1 cellular context compared by ENCODE assay signal in the genomic region with DNA sequence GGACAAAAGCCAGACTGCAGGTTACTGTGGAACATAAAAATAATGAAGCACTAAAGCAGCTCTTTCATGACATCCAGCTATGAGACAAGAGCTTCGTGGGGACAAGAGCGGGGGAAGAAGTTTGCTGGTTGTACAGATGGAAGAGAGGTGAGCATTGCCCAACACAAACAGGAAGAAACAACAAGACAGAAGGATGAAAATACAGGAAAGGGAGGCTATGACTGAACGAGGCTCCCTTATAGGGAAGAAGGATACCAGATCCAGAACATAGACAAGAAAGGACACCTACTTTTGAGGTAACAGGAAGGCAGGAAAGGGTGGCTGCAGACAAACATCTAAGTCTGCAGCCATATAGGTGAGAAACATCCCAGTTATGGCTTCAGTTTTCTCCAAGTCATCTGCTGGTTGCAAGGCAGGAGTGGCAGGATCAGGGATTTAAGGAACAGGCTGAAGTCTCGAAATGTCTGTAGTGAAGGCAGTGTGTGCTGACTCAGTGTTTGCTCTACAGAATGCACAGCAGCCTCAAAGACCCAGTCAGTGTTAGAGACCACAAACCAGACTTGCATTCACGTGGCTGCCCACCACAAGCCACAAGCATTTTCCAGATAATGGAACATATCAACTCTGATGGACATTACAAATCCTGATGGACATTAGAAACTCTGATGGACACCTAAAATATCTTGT.
TF ChIP-seq lines count a peak whose summit lies in the region.

No MANE protein-coding gene starts in this region.

TF ChIP-seq in K562, 482 proteins besides CTCF, POLR2A, EP300 and RAD21 (continues in another document):
- peak; percentile 15 for TF ChIP-seq ZFP36 (IDR thresholded peaks at IDR 0.05; ENCODE audit: low read depth, low read length, partially characterized antibody)
- TF ChIP-seq NONO (IDR thresholded peaks at IDR 0.05; ENCODE audit: low read depth in 2 of 2, low read length in 1 of 2): no peak
- TF ChIP-seq, protein P1, sequence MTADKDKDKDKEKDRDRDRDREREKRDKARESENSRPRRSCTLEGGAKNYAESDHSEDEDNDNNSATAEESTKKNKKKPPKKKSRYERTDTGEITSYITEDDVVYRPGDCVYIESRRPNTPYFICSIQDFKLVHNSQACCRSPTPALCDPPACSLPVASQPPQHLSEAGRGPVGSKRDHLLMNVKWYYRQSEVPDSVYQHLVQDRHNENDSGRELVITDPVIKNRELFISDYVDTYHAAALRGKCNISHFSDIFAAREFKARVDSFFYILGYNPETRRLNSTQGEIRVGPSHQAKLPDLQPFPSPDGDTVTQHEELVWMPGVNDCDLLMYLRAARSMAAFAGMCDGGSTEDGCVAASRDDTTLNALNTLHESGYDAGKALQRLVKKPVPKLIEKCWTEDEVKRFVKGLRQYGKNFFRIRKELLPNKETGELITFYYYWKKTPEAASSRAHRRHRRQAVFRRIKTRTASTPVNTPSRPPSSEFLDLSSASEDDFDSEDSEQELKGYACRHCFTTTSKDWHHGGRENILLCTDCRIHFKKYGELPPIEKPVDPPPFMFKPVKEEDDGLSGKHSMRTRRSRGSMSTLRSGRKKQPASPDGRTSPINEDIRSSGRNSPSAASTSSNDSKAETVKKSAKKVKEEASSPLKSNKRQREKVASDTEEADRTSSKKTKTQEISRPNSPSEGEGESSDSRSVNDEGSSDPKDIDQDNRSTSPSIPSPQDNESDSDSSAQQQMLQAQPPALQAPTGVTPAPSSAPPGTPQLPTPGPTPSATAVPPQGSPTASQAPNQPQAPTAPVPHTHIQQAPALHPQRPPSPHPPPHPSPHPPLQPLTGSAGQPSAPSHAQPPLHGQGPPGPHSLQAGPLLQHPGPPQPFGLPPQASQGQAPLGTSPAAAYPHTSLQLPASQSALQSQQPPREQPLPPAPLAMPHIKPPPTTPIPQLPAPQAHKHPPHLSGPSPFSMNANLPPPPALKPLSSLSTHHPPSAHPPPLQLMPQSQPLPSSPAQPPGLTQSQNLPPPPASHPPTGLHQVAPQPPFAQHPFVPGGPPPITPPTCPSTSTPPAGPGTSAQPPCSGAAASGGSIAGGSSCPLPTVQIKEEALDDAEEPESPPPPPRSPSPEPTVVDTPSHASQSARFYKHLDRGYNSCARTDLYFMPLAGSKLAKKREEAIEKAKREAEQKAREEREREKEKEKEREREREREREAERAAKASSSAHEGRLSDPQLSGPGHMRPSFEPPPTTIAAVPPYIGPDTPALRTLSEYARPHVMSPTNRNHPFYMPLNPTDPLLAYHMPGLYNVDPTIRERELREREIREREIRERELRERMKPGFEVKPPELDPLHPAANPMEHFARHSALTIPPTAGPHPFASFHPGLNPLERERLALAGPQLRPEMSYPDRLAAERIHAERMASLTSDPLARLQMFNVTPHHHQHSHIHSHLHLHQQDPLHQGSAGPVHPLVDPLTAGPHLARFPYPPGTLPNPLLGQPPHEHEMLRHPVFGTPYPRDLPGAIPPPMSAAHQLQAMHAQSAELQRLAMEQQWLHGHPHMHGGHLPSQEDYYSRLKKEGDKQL (CRISPR knock-in tag; IDR thresholded peaks at IDR 0.05; ENCODE audit: borderline replicate concordance): no peak
- no peak for TF ChIP-seq RFX1 (IDR thresholded peaks at IDR 0.05)
- TF ChIP-seq, protein P2, sequence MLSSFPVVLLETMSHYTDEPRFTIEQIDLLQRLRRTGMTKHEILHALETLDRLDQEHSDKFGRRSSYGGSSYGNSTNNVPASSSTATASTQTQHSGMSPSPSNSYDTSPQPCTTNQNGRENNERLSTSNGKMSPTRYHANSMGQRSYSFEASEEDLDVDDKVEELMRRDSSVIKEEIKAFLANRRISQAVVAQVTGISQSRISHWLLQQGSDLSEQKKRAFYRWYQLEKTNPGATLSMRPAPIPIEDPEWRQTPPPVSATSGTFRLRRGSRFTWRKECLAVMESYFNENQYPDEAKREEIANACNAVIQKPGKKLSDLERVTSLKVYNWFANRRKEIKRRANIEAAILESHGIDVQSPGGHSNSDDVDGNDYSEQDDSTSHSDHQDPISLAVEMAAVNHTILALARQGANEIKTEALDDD (IDR thresholded peaks at IDR 0.05): peak; percentile 42; the same call in 1 of the 2 replicates
- peak; percentile 48 for TF ChIP-seq NFE2 (IDR thresholded peaks at IDR 0.05; ENCODE audit: low read depth)
- peak; percentile 7; the same call in 1 of the 2 replicates for TF ChIP-seq ELF4 (CRISPR knock-in tag; IDR thresholded peaks at IDR 0.05)
- peak; percentile 78 for TF ChIP-seq MAFK (IDR thresholded peaks at IDR 0.05; ENCODE audit: low read length)
- TF ChIP-seq, protein P3, sequence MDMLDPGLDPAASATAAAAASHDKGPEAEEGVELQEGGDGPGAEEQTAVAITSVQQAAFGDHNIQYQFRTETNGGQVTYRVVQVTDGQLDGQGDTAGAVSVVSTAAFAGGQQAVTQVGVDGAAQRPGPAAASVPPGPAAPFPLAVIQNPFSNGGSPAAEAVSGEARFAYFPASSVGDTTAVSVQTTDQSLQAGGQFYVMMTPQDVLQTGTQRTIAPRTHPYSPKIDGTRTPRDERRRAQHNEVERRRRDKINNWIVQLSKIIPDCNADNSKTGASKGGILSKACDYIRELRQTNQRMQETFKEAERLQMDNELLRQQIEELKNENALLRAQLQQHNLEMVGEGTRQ (CRISPR knock-in tag; IDR thresholded peaks at IDR 0.05): no peak; the same call in 1 of the 2 replicates
- TF ChIP-seq, protein P4, sequence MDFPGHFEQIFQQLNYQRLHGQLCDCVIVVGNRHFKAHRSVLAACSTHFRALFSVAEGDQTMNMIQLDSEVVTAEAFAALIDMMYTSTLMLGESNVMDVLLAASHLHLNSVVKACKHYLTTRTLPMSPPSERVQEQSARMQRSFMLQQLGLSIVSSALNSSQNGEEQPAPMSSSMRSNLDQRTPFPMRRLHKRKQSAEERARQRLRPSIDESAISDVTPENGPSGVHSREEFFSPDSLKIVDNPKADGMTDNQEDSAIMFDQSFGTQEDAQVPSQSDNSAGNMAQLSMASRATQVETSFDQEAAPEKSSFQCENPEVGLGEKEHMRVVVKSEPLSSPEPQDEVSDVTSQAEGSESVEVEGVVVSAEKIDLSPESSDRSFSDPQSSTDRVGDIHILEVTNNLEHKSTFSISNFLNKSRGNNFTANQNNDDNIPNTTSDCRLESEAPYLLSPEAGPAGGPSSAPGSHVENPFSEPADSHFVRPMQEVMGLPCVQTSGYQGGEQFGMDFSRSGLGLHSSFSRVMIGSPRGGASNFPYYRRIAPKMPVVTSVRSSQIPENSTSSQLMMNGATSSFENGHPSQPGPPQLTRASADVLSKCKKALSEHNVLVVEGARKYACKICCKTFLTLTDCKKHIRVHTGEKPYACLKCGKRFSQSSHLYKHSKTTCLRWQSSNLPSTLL (IDR thresholded peaks at IDR 0.05): no peak
- peak; percentile 95 for TF ChIP-seq ZNF316 (IDR thresholded peaks at IDR 0.05)
- TF ChIP-seq ESRRA (IDR thresholded peaks at IDR 0.05; ENCODE audit: borderline replicate concordance, low read depth): peak; percentile 71; the same call in 1 of the 2 replicates
- no peak for TF ChIP-seq TAF9B (IDR thresholded peaks at IDR 0.05; ENCODE audit: partially characterized antibody)
- no peak for TF ChIP-seq RFX5 (IDR thresholded peaks at IDR 0.05; ENCODE audit: low read depth, low read length)
- TF ChIP-seq FOXK1 (CRISPR knock-in tag; IDR thresholded peaks at IDR 0.05; ENCODE audit: borderline replicate concordance): 0 out of 2 replicates have a peak, but pooled peaks have one; percentile 40
- peak; percentile 48; the same call in 1 of the 2 replicates for TF ChIP-seq SPI1 (IDR thresholded peaks at IDR 0.05; ENCODE audit: borderline replicate concordance, low read depth, low read length)
- TF ChIP-seq, protein P5, sequence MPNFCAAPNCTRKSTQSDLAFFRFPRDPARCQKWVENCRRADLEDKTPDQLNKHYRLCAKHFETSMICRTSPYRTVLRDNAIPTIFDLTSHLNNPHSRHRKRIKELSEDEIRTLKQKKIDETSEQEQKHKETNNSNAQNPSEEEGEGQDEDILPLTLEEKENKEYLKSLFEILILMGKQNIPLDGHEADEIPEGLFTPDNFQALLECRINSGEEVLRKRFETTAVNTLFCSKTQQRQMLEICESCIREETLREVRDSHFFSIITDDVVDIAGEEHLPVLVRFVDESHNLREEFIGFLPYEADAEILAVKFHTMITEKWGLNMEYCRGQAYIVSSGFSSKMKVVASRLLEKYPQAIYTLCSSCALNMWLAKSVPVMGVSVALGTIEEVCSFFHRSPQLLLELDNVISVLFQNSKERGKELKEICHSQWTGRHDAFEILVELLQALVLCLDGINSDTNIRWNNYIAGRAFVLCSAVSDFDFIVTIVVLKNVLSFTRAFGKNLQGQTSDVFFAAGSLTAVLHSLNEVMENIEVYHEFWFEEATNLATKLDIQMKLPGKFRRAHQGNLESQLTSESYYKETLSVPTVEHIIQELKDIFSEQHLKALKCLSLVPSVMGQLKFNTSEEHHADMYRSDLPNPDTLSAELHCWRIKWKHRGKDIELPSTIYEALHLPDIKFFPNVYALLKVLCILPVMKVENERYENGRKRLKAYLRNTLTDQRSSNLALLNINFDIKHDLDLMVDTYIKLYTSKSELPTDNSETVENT (CRISPR knock-in tag; IDR thresholded peaks at IDR 0.05): 0 out of 2 replicates have a peak, but pooled peaks have one; percentile 53
- TF ChIP-seq C11orf30 (IDR thresholded peaks at IDR 0.05; ENCODE audit: low read depth): peak; percentile 90
- peak in 1 of 2 experiments; percentile 69; a peak in 2 of 4 replicates for TF ChIP-seq RCOR1 (IDR thresholded peaks at IDR 0.05; ENCODE audit: borderline replicate concordance in 1 of 2, low read depth in 2 of 2, low read length in 2 of 2)
- no peak for TF ChIP-seq ZNF212 (CRISPR knock-in tag; IDR thresholded peaks at IDR 0.05)
- no peak for TF ChIP-seq TOE1 (IDR thresholded peaks at IDR 0.05; ENCODE audit: borderline replicate concordance)
- TF ChIP-seq TOE1 (CRISPR knock-in tag; IDR thresholded peaks at IDR 0.05; ENCODE audit: borderline replicate concordance, low read depth): 0 out of 2 replicates have a peak, but pooled peaks have one; percentile 12
- TF ChIP-seq, protein P6, sequence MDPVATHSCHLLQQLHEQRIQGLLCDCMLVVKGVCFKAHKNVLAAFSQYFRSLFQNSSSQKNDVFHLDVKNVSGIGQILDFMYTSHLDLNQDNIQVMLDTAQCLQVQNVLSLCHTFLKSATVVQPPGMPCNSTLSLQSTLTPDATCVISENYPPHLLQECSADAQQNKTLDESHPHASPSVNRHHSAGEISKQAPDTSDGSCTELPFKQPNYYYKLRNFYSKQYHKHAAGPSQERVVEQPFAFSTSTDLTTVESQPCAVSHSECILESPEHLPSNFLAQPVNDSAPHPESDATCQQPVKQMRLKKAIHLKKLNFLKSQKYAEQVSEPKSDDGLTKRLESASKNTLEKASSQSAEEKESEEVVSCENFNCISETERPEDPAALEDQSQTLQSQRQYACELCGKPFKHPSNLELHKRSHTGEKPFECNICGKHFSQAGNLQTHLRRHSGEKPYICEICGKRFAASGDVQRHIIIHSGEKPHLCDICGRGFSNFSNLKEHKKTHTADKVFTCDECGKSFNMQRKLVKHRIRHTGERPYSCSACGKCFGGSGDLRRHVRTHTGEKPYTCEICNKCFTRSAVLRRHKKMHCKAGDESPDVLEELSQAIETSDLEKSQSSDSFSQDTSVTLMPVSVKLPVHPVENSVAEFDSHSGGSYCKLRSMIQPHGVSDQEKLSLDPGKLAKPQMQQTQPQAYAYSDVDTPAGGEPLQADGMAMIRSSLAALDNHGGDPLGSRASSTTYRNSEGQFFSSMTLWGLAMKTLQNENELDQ (CRISPR knock-in tag; IDR thresholded peaks at IDR 0.05; ENCODE audit: borderline replicate concordance): peak; percentile 76; the same call in 1 of the 2 replicates
- TF ChIP-seq ARHGAP35 (IDR thresholded peaks at IDR 0.05; ENCODE audit: partially characterized antibody): peak; percentile 37
- TF ChIP-seq, protein P7, sequence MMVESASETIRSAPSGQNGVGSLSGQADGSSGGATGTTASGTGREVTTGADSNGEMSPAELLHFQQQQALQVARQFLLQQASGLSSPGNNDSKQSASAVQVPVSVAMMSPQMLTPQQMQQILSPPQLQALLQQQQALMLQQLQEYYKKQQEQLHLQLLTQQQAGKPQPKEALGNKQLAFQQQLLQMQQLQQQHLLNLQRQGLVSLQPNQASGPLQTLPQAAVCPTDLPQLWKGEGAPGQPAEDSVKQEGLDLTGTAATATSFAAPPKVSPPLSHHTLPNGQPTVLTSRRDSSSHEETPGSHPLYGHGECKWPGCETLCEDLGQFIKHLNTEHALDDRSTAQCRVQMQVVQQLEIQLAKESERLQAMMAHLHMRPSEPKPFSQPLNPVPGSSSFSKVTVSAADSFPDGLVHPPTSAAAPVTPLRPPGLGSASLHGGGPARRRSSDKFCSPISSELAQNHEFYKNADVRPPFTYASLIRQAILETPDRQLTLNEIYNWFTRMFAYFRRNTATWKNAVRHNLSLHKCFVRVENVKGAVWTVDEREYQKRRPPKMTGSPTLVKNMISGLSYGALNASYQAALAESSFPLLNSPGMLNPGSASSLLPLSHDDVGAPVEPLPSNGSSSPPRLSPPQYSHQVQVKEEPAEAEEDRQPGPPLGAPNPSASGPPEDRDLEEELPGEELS (CRISPR knock-in tag; IDR thresholded peaks at IDR 0.05; ENCODE audit: borderline replicate concordance): 0 out of 2 replicates have a peak, but pooled peaks have one; percentile 61
- peak; percentile 81 for TF ChIP-seq BHLHE40 (IDR thresholded peaks at IDR 0.05; ENCODE audit: low read length)
- TF ChIP-seq, protein P8, sequence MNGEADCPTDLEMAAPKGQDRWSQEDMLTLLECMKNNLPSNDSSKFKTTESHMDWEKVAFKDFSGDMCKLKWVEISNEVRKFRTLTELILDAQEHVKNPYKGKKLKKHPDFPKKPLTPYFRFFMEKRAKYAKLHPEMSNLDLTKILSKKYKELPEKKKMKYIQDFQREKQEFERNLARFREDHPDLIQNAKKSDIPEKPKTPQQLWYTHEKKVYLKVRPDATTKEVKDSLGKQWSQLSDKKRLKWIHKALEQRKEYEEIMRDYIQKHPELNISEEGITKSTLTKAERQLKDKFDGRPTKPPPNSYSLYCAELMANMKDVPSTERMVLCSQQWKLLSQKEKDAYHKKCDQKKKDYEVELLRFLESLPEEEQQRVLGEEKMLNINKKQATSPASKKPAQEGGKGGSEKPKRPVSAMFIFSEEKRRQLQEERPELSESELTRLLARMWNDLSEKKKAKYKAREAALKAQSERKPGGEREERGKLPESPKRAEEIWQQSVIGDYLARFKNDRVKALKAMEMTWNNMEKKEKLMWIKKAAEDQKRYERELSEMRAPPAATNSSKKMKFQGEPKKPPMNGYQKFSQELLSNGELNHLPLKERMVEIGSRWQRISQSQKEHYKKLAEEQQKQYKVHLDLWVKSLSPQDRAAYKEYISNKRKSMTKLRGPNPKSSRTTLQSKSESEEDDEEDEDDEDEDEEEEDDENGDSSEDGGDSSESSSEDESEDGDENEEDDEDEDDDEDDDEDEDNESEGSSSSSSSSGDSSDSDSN (IDR thresholded peaks at IDR 0.05; ENCODE audit: borderline replicate concordance in 1 of 2, low read depth in 2 of 2, low read length in 2 of 2): 0 out of 4 replicates have a peak, but pooled peaks of 1 of the 2 experiments have one; percentile 26
- TF ChIP-seq, protein P9, sequence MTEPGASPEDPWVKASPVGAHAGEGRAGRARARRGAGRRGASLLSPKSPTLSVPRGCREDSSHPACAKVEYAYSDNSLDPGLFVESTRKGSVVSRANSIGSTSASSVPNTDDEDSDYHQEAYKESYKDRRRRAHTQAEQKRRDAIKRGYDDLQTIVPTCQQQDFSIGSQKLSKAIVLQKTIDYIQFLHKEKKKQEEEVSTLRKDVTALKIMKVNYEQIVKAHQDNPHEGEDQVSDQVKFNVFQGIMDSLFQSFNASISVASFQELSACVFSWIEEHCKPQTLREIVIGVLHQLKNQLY (CRISPR knock-in tag; conservative IDR thresholded peaks at IDR 0.05): peak in 1 of 2 experiments; percentile 35; a peak in 1 of 4 replicates
- TF ChIP-seq MAFG (tag; conservative IDR thresholded peaks at IDR 0.05): 0 out of 2 replicates have a peak, but pooled peaks have one; percentile 59
- TF ChIP-seq TEAD4 (IDR thresholded peaks at IDR 0.05; ENCODE audit: low read length): 0 out of 2 replicates have a peak, but pooled peaks have one; percentile 9
- TF ChIP-seq TEAD4 (CRISPR knock-in tag; IDR thresholded peaks at IDR 0.05; ENCODE audit: borderline replicate concordance): no peak
- TF ChIP-seq MTA2 (IDR thresholded peaks at IDR 0.05; ENCODE audit: low read depth): no peak
- no peak for TF ChIP-seq U2AF2 (optimal IDR thresholded peaks at IDR 0.05; ENCODE audit: low read depth, low read length)
